In genomic region chr17:42023524-42024349, GRCh38 we compare ENCODE assay signal across 2 cellular contexts.
TF ChIP-seq lines count a peak whose summit lies in the region.

No MANE protein-coding gene starts in this region.

TF ChIP-seq in GM12878, 131 proteins besides CTCF, POLR2A, EP300 and RAD21:
- TF ChIP-seq GATAD2B (conservative IDR thresholded peaks at IDR 0.05; ENCODE audit: low read depth) (0 out of 2 replicates have a peak, but pooled peaks have one; percentile 0), CEBPB (IDR thresholded peaks at IDR 0.05; ENCODE audit: borderline replicate concordance in 1 of 2, low read depth in 2 of 2, low read length in 2 of 2) (no peak)

TF ChIP-seq in liver, 16 proteins besides CTCF, POLR2A, EP300 and RAD21:
- peak; percentile 6 for TF ChIP-seq YY1 (IDR thresholded peaks at IDR 0.05)
- no peak for TF ChIP-seq HNF4A (conservative IDR thresholded peaks at IDR 0.05)
